17 cellular contexts compared by ENCODE assay signal in the genomic region with DNA sequence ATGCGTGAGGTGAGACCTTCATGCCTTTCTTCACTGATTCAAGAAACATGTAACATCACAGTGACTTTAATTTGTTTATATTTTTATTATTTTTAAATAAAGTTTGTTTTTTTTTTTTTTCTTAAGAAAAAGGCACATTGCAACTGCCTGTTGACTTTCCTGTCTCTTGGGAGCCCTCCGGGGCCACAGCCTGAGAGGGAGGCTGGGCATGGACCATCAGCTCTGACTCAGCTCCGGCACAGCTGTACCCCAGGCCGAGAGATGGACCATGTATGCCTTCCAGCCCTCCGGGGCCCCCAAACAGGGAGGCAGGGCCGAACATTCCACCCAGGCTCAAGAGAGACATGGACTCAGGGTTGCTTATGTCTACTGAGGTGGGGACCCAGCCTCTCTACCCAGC.
"Had no signal": no experiment of that assay in that cellular context is flagged by ENCODE, and none has a peak within 500 bp of the region (broad histone marks: within the 10 kb centered on the region; RNA-seq: fewer than 3 reads in every experiment).

No MANE protein-coding gene starts in this region.

- H3K4me3 Mint-ChIP-seq: activated naive CD4-positive, alpha-beta T cell treated with anti-CD3 and anti-CD28 coated beads, Interleukin-2, amount 50 U/mL, for 24 hours; brain; dendritic cell treated with granulocyte-macrophage colony-stimulating factor and Interleukin-4, amounts not matched to agents 40 ng/mL and 50 ng/mL, for 4 days; naive thymus-derived CD4-positive, alpha-beta T cell had no signal

- H3K9me3 Mint-ChIP-seq: activated naive CD4-positive, alpha-beta T cell treated with anti-CD3 and anti-CD28 coated beads, Interleukin-2, amount 50 U/mL, for 24 hours; activated T-helper 2 cell treated with anti-CD3 and anti-CD28 coated beads, Interferon-gamma antibody, Interleukin-2, Interleukin-4, amounts not matched to agents 10 μg/mL and 5 μg/mL and 100 μg/mL, durations not matched to agents 14 hours and 24 hours and 36 hours; brain; dendritic cell treated with granulocyte-macrophage colony-stimulating factor and Interleukin-4, amounts not matched to agents 40 ng/mL and 50 ng/mL, for 4 days; naive thymus-derived CD4-positive, alpha-beta T cell had no signal

- DNase-seq: activated CD4-positive, alpha-beta T cell treated with anti-CD3 and anti-CD28 coated beads for 4 hours; amygdala; cerebellar nuclear complex; naive thymus-derived CD4-positive, alpha-beta T cell; nucleus accumbens; right lobe of liver; spleen; stimulated activated CD4-positive, alpha-beta T cell treated with anti-CD3 and anti-CD28 coated beads, Interleukin-2, amount 100 ng/mL, for 24 hours; stimulated activated naive CD8-positive, alpha-beta T cell treated with anti-CD3 and anti-CD28 coated beads, Interleukin-15, Interleukin-2, amounts not matched to agents 100 U/mL and 50 U/mL, for 24 hours; upper lobe of left lung had no signal

- ATAC-seq: naive thymus-derived CD4-positive, alpha-beta T cell; right lobe of liver; stimulated activated naive CD8-positive, alpha-beta T cell treated with anti-CD3 and anti-CD28 coated beads, Interleukin-15, Interleukin-2, amounts not matched to agents 100 U/mL and 50 U/mL, for 24 hours had no signal

- H3K4me3 ChIP-seq: lung, prostate gland, right lobe of liver, spleen, suprapubic skin, upper lobe of left lung had no signal

- H3K27me3 ChIP-seq: right lobe of liver, spleen, suprapubic skin, upper lobe of left lung had no signal

- H3K27ac Mint-ChIP-seq: brain; dendritic cell treated with granulocyte-macrophage colony-stimulating factor and Interleukin-4, amounts not matched to agents 40 ng/mL and 50 ng/mL, for 4 days had no signal

- H3K27me3 Mint-ChIP-seq: activated naive CD4-positive, alpha-beta T cell treated with anti-CD3 and anti-CD28 coated beads, Interleukin-2, amount 50 U/mL, for 24 hours; dendritic cell treated with granulocyte-macrophage colony-stimulating factor and Interleukin-4, amounts not matched to agents 40 ng/mL and 50 ng/mL, for 4 days; naive thymus-derived CD4-positive, alpha-beta T cell had no signal

- H3K4me1 ChIP-seq: prostate gland had no signal

- H3K9me3 ChIP-seq: prostate gland, right lobe of liver, spleen, suprapubic skin, upper lobe of left lung had no signal

- H3K36me3 Mint-ChIP-seq: brain had no signal

- H3K27ac ChIP-seq: prostate gland, right lobe of liver, suprapubic skin, upper lobe of left lung had no signal

- H3K36me3 ChIP-seq: prostate gland, suprapubic skin, upper lobe of left lung had no signal
